9 cellular contexts compared by ENCODE assay signal in the genomic region with DNA sequence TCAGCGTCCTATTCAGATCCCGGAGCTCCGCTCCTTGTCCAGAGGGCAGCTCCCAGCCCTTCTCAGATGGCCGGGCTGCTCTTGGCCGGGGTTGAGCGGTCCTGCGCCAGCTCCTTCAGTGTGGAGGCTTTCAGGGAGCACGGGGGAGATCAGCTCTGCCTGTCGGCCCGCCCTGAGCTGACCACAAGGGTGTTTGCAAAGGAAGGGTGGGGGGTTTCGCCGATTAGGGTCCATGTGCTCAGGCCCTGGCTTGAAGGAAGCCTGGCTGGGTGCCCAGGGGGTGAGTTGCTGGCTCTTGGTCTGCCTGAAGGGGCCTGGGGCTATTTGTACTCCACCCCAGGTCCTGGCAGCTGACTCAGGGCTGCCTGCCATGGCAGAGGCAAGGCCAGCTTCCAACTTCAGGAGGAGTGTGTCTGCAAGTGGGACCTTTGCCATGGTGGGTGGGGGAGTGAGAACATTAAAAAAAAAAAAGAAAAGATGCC.
DNase-seq lines count a peak whose midpoint lies in the region; TF ChIP-seq lines count a peak whose summit lies in the region.
"Had no signal": no experiment of that assay in that cellular context is flagged by ENCODE, and none has a peak within 500 bp of the region (broad histone marks: within the 10 kb centered on the region; RNA-seq: fewer than 3 reads in every experiment).

No MANE protein-coding gene starts in this region.

- no peak overlapping the region for H3K4me3 Mint-ChIP-seq in MCF 10A (ENCODE audit: unreplicated experiment)
- H3K4me3 Mint-ChIP-seq: CD8-positive, alpha-beta memory T cell had no signal

- DNase-seq in GM03348 (ENCODE audit: low spot score) (peak; percentile 37), MCF 10A (ENCODE audit: unreplicated experiment) (peak; percentile 93), right atrium auricular region (ENCODE audit: low spot score) (peak; percentile 77), sigmoid colon (peak; percentile 74), NCI-H526 (lab: John Stamatoyannopoulos, UW) (no peak), GM10266 (ENCODE audit: extremely low spot score) (no peak)
- no peak for DNase-seq in stimulated activated CD4-positive, alpha-beta T cell treated with anti-CD3 and anti-CD28 coated beads, Interleukin-4, amount 100 ng/mL, for 24 hours
- DNase-seq in activated CD4-positive, alpha-beta T cell treated with anti-CD3 and anti-CD28 coated beads for 48 hours, result no peak
- DNase-seq: CD8-positive, alpha-beta memory T cell had no signal

- no peaks in the 10 kb centered on the region for H3K27me3 Mint-ChIP-seq in MCF 10A (ENCODE audit: insufficient read depth, unreplicated experiment)

- CTCF ChIA-PET in MCF 10A (lab: Yijun Ruan, JAX), result interaction anchor here (0.5 to 2.5 kb wide), 6 partner anchors 9 to 705 kb away, joined by 3 to 12 read pairs (median 4); no protein-coding TSS in a partner anchor

- H3K27ac ChIP-seq in right atrium auricular region (peak overlapping the region; percentile 75 to 76), sigmoid colon (peak overlapping the region; percentile 23 to 75 (median 56))

- intact Hi-C loops in MCF 10A (cut with micrococcal nuclease) (loop anchor here (1.0 to 10.0 kb wide), 5 partner anchors 11 to 735 kb away; no protein-coding TSS in a partner anchor), sigmoid colon (cut with DNase I) (no loop called here)

- H3K27ac Mint-ChIP-seq in MCF 10A (ENCODE audit: low read depth, unreplicated experiment), result peak overlapping the region; percentile 99
- H3K27ac Mint-ChIP-seq: CD8-positive, alpha-beta memory T cell had no signal

- no peaks in the 10 kb centered on the region for H3K27me3 ChIP-seq in right atrium auricular region
- no peaks in the 10 kb centered on the region for H3K27me3 ChIP-seq in sigmoid colon

- no peaks in the 10 kb centered on the region for H3K36me3 Mint-ChIP-seq in MCF 10A (ENCODE audit: insufficient read depth, unreplicated experiment)
- H3K36me3 Mint-ChIP-seq: CD8-positive, alpha-beta memory T cell had no signal

- 78 to 84% methylated on average over 12 of the region's 12 CpGs for WGBS in sigmoid colon, 2 donors

- no peak for TF ChIP-seq POLR2A in sigmoid colon (IDR thresholded peaks at IDR 0.05)

- TF ChIP-seq EP300 in sigmoid colon (IDR thresholded peaks at IDR 0.05), result no peak

- H3K36me3 ChIP-seq in right atrium auricular region (no peaks in the 10 kb centered on the region), sigmoid colon (no peaks in the 10 kb centered on the region)

- H3K4me1 ChIP-seq in right atrium auricular region (peaks cover 0 to 36% of the 10 kb centered on the region in 2 donors), sigmoid colon (peaks cover 0 to 25% (median 17%) of the 10 kb centered on the region in 4 donors)

- H3K4me3 ChIP-seq in right atrium auricular region, result no peak overlapping the region
- H3K4me3 ChIP-seq in sigmoid colon, result no peak overlapping the region

- BruUV-seq in MCF 10A (replicated peaks; lab: Mats Ljungman, UMichigan), result no TSS peak

- H3K9me3 Mint-ChIP-seq in MCF 10A (ENCODE audit: unreplicated experiment), result no peaks in the 10 kb centered on the region

- H3K9me3 ChIP-seq in right atrium auricular region (no peaks in the 10 kb centered on the region), sigmoid colon (no peaks in the 10 kb centered on the region)

- H3K4me1 Mint-ChIP-seq in MCF 10A (ENCODE audit: insufficient read depth, unreplicated experiment), result peaks cover 61% of the 10 kb centered on the region
- H3K4me1 Mint-ChIP-seq: CD8-positive, alpha-beta memory T cell had no signal

- POLR2A ChIA-PET in MCF 10A (lab: Yijun Ruan, JAX), result interaction anchor here (0.5 to 5.4 kb wide), 17 partner anchors 8 to 812 kb away, joined by 3 to 69 read pairs (median 6); a partner anchor contains a TSS

- no peak for TF ChIP-seq CTCF in MCF 10A (IDR thresholded peaks at IDR 0.05; ENCODE audit: unreplicated experiment)
- TF ChIP-seq CTCF in right atrium auricular region (IDR thresholded peaks at IDR 0.05), result no peak
- no peak for TF ChIP-seq CTCF in sigmoid colon (IDR thresholded peaks at IDR 0.05)
- TF ChIP-seq CTCF in GM10266 (IDR thresholded peaks at IDR 0.05; ENCODE audit: control insufficient read depth, insufficient read depth, low read depth, missing control alignments), result no peak

Comparison
In these comparisons a context has a peak if more than half of its experiments do, and no peak if none do; other contexts are left out.
1. DNase-seq: peak in GM03348 (single experiment), MCF 10A (single experiment), right atrium auricular region (single experiment) and sigmoid colon (single experiment); none in stimulated activated CD4-positive, alpha-beta T cell treated with anti-CD3 and anti-CD28 coated beads, Interleukin-4, amount 100 ng/mL, for 24 hours (single experiment), activated CD4-positive, alpha-beta T cell treated with anti-CD3 and anti-CD28 coated beads for 48 hours (single experiment), NCI-H526 (0 of 2) and GM10266 (single experiment).